ENCODE assay signal across 9 cellular contexts in genomic region chr2:137963535-137964065, GRCh38. TPM values are rescaled to one million over a fixed set of nuclear protein-coding genes. Genes with fewer than 3 reads are reported as not detected.
DNase-seq lines count a peak whose midpoint lies in the region; ATAC-seq and TF ChIP-seq lines count a peak whose summit lies in the region.
"Had no signal": no experiment of that assay in that cellular context is flagged by ENCODE, and none has a peak within 500 bp of the region (broad histone marks: within the 10 kb centered on the region; RNA-seq: fewer than 3 reads in every experiment).

No MANE protein-coding gene starts in this region.

- TF ChIP-seq CTCF in fibroblast of villous mesenchyme (IDR thresholded peaks at IDR 0.05; ENCODE audit: insufficient read depth, low read depth, low read length): no peak

- H3K4me3 ChIP-seq in fibroblast of villous mesenchyme (ENCODE audit: low read depth, low read length) (peak overlapping the region; percentile 81), neuron (ENCODE audit: low read length) (peak overlapping the region; percentile 18), aorta (ENCODE audit: low read length in 2 of 2) (peak overlapping the region; percentile 20 to 90), MG63 (no peak overlapping the region)

- H3K27ac ChIP-seq in aorta (ENCODE audit: low read depth in 1 of 2, low read length in 2 of 2): peak overlapping the region; percentile 36 to 83

- DNase-seq in Right ventricle myocardium inferior (ENCODE audit: missing footprints): peak; percentile 50
- DNase-seq in cardiac septum (ENCODE audit: low spot score): no peak
- no peak for DNase-seq in fibroblast of villous mesenchyme (ENCODE audit: low read depth)
- no peak for DNase-seq in aorta
- DNase-seq in MG63: no peak
- no peak for DNase-seq in NCI-H2029 treated with DMSO at 0.1 percent for 48 hours (lab: John Stamatoyannopoulos, UW)
- DNase-seq: activated CD4-positive, alpha-beta T cell treated with anti-CD3 and anti-CD28 coated beads, Interleukin-2, amount 50 U/mL, for 48 hours had no signal

- peak overlapping the region; percentile 41 for H2AFZ ChIP-seq in neuron (ENCODE audit: low read depth, low read length)

- WGBS in aorta, 2 donors: 50 to 55% methylated on average over 9 of the region's 9 CpGs

- H3K4me1 ChIP-seq in neuron (ENCODE audit: insufficient read depth, low read length) (peaks cover 4% of the 10 kb centered on the region), aorta (ENCODE audit: control insufficient read depth in 1 of 2, insufficient read depth in 2 of 2, low read length in 2 of 2) (no peaks in the 10 kb centered on the region)

- H3K9me3 ChIP-seq in neuron (ENCODE audit: low read length): no peaks in the 10 kb centered on the region
- H3K9me3 ChIP-seq in aorta (ENCODE audit: control insufficient read depth, low read length): no peaks in the 10 kb centered on the region
- no peaks in the 10 kb centered on the region; the same call in none of the 2 replicates for H3K9me3 ChIP-seq in MG63

- H3K27me3 ChIP-seq in neuron (ENCODE audit: insufficient read depth, low read length) (no peaks in the 10 kb centered on the region), aorta (ENCODE audit: control insufficient read depth in 1 of 2, insufficient read depth in 2 of 2, low read length in 1 of 2) (no peaks in the 10 kb centered on the region), MG63 (no peaks in the 10 kb centered on the region)

- peak; percentile 12 for ATAC-seq in Right ventricle myocardium inferior
- peak; percentile 53 for ATAC-seq in aorta (ENCODE audit: low FRiP score)
- no peak for ATAC-seq in GM21786 (IDR thresholded peaks at IDR 0.05; ENCODE audit: unreplicated experiment)

- intact Hi-C loops in Right ventricle myocardium inferior (cut with DNase I): loop anchor here (2.0 to 10.0 kb wide), 2 partner anchors 65 to 111 kb away; no protein-coding TSS in a partner anchor
- intact Hi-C loops in cardiac septum (cut with DNase I): no loop called here
- intact Hi-C loops in aorta (cut with DNase I): loop anchor here (10.0 kb wide), 3 partner anchors 271 to 531 kb away; no protein-coding TSS in a partner anchor

- no peaks in the 10 kb centered on the region for H3K36me3 ChIP-seq in neuron (ENCODE audit: insufficient read depth, low read length)
- no peaks in the 10 kb centered on the region for H3K36me3 ChIP-seq in aorta (ENCODE audit: control insufficient read depth in 1 of 2, insufficient read depth in 2 of 2, low read length in 1 of 2)
- no peaks in the 10 kb centered on the region for H3K36me3 ChIP-seq in MG63

RNA-seq across cellular contexts. Expression of gene HNMT, which starts 0.7 kb away (rescaled TPM):
- total RNA-seq in Right ventricle myocardium inferior (13.0 TPM), cardiac septum (11.8 TPM), fibroblast of villous mesenchyme (64.4 and 161 TPM in 2 replicates), aorta (10 to 100 TPM; 35.8 to 82.8 TPM)
- polyA plus RNA-seq in aorta: 100 to 1,000 TPM in 1 of 2 donors, 10 to 100 TPM in 1; 65.5 to 102 TPM
- not detected in 2 replicates for total RNA-seq in MG63 (2014; rRNA removed; shearing (Covaris generic); ENCODE audit: low replicate concordance)
